In genomic region chr19:49579947-49580263, GRCh38 we compare ENCODE assay signal across 8 cellular contexts. TPM values are rescaled to one million over a fixed set of nuclear protein-coding genes. Genes with fewer than 3 reads are reported as not detected.
A peak's percentile ranks its signal among the peaks of the same experiment; 100 is the strongest.
DNase-seq lines count a peak whose midpoint lies in the region; ATAC-seq and TF ChIP-seq lines count a peak whose summit lies in the region.

No MANE protein-coding gene starts in this region.

- peaks cover 17 to 34% (median 30%) of the 10 kb centered on the region in 3 donors for H3K4me1 Mint-ChIP-seq in naive B cell

- no peaks in the 10 kb centered on the region for H3K36me3 Mint-ChIP-seq in naive B cell

- H3K4me3 ChIP-seq in HL-60 (replicated peaks; ENCODE audit: insufficient read depth, low read length) (peak overlapping the region; percentile 86), choroid plexus epithelial cell (ENCODE audit: low read depth, low read length) (peak overlapping the region; percentile 86)

- peak overlapping the region; percentile 70 for H3K27ac ChIP-seq in C4-2B
- H3K27ac ChIP-seq in HL-60 (replicated peaks) = peak overlapping the region; percentile 74

- H3K9me3 Mint-ChIP-seq in naive B cell = no peaks in the 10 kb centered on the region

- no peaks in the 10 kb centered on the region for H3K27me3 Mint-ChIP-seq in naive B cell

- no peaks in the 10 kb centered on the region for H3K27me3 ChIP-seq in HL-60 (ENCODE audit: insufficient read depth, poor library complexity, severe bottlenecking)

- TF ChIP-seq CTCF in C4-2B (conservative IDR thresholded peaks at IDR 0.05) = no peak
- TF ChIP-seq CTCF in HL-60 (IDR thresholded peaks at IDR 0.05; ENCODE audit: insufficient read depth, low read length) = no peak
- TF ChIP-seq CTCF in choroid plexus epithelial cell (conservative IDR thresholded peaks at IDR 0.05; ENCODE audit: low read depth, low read length) = no peak

- peak overlapping the region; percentile 88 to 99 (median 94) for H3K4me3 Mint-ChIP-seq in naive B cell

- H3K27ac Mint-ChIP-seq in naive B cell = peak overlapping the region in 5 of 6 donors; percentile 15 to 97 (median 91)

- ATAC-seq in naive B cell (ENCODE audit: low read depth in 2 of 2) = no peak
- no peak for ATAC-seq in HG03571 (IDR thresholded peaks at IDR 0.05; ENCODE audit: unreplicated experiment)

- no peak for DNase-seq in HL-60 (ENCODE audit: low read depth in 1 of 2, low spot score in 1 of 2)
- no peak for DNase-seq in choroid plexus epithelial cell (ENCODE audit: low read depth)
- no peak for DNase-seq in naive B cell
- no peak for DNase-seq in GDM1 (lab: John Stamatoyannopoulos, UW)
- no peak for DNase-seq in NCI-H69 (lab: John Stamatoyannopoulos, UW)
- no peak for DNase-seq in NCI-H446 treated with DMSO at 0.1 percent for 48 hours (lab: John Stamatoyannopoulos, UW)

RNA-seq across cellular contexts. Expression of gene NOSIP, which starts 0.5 kb away (rescaled TPM):
- polyA plus RNA-seq in naive B cell (ENCODE audit: low read depth in 6 of 6) = 100 to 1,000 TPM in 5 of 6 donors, 10 to 100 TPM in 1; 89.5 to 136 (median 113) TPM

RNA-seq across cellular contexts. Expression of gene PRRG2, which starts 1.2 kb away (rescaled TPM):
- polyA plus RNA-seq in naive B cell (ENCODE audit: low read depth in 6 of 6) = under 1 TPM in 5 of 6 donors, not detected in 1; 0.20 to 0.79 (median 0.62) TPM

RNA-seq across cellular contexts. Expression of gene PRR12, which starts 11.1 kb away (rescaled TPM):
- polyA plus RNA-seq in naive B cell (ENCODE audit: low read depth in 6 of 6) = under 1 TPM; 0.09 to 0.77 (median 0.29) TPM

RNA-seq across cellular contexts. Expression of gene RCN3, which starts 52.1 kb away (rescaled TPM):
- under 1 TPM in 2 of 6 donors, not detected in 4; 0.17 to 0.43 TPM for polyA plus RNA-seq in naive B cell (ENCODE audit: low read depth in 6 of 6)
